In the genomic region with DNA sequence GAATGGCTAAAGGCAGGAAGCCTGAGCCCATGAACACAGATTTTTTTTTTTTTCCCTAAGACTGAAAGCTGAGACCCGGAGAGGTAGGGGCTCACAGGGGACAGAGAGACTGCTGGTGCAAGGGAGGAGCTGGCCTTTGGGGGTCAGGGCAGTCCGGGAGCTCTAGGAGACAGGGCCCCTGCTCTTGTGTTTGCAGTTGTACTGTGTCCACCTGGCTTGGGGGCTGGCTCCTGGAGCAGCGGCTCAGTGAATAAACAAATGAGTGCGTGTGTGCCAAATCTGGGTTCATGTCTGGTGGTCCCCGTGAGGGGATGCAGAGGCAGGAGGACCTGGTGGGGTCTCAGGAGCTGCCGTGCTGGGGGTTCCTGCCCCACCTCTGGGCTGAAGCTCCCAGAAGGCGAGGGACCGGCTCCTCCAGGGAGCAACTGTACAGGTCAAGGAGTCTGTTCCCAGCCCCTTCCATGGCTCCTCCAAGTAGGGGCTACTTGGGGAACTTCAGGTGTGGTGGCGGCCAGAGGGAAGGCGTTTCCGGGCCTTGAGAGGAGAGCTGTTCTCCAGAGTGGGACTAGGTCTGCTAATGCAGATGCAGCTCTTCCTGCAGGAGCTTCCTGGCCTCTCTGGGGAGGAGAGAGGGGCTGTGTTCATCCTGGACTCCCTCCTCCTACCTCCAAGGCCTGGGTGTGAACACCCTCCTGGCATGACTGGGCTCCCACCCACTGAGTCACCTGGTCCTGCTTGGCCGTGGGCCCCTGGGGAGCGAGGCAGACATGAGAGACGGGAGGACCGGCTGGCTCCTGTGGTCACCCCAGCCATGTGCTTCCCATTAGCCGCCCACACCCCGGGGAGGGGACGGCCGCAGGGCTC, we compare ENCODE assay signal across 1 cellular context.
TF ChIP-seq lines count a peak whose summit lies in the region.

No MANE protein-coding gene starts in this region.

TF ChIP-seq in HepG2, 621 proteins besides CTCF, POLR2A, EP300 and RAD21 (continued from another document):
- TF ChIP-seq, protein P1, sequence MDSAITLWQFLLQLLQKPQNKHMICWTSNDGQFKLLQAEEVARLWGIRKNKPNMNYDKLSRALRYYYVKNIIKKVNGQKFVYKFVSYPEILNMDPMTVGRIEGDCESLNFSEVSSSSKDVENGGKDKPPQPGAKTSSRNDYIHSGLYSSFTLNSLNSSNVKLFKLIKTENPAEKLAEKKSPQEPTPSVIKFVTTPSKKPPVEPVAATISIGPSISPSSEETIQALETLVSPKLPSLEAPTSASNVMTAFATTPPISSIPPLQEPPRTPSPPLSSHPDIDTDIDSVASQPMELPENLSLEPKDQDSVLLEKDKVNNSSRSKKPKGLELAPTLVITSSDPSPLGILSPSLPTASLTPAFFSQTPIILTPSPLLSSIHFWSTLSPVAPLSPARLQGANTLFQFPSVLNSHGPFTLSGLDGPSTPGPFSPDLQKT (CRISPR knock-in tag; IDR thresholded peaks at IDR 0.05; ENCODE audit: borderline replicate concordance): no peak
- TF ChIP-seq, protein P2, sequence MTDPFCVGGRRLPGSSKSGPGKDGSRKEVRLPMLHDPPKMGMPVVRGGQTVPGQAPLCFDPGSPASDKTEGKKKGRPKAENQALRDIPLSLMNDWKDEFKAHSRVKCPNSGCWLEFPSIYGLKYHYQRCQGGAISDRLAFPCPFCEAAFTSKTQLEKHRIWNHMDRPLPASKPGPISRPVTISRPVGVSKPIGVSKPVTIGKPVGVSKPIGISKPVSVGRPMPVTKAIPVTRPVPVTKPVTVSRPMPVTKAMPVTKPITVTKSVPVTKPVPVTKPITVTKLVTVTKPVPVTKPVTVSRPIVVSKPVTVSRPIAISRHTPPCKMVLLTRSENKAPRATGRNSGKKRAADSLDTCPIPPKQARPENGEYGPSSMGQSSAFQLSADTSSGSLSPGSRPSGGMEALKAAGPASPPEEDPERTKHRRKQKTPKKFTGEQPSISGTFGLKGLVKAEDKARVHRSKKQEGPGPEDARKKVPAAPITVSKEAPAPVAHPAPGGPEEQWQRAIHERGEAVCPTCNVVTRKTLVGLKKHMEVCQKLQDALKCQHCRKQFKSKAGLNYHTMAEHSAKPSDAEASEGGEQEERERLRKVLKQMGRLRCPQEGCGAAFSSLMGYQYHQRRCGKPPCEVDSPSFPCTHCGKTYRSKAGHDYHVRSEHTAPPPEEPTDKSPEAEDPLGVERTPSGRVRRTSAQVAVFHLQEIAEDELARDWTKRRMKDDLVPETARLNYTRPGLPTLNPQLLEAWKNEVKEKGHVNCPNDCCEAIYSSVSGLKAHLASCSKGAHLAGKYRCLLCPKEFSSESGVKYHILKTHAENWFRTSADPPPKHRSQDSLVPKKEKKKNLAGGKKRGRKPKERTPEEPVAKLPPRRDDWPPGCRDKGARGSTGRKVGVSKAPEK (CRISPR knock-in tag; IDR thresholded peaks at IDR 0.05; ENCODE audit: borderline replicate concordance): no peak; the same call in 1 of the 2 replicates
- no peak for TF ChIP-seq HDAC6 (IDR thresholded peaks at IDR 0.05; ENCODE audit: low read depth, low read length)
- TF ChIP-seq, protein P3, sequence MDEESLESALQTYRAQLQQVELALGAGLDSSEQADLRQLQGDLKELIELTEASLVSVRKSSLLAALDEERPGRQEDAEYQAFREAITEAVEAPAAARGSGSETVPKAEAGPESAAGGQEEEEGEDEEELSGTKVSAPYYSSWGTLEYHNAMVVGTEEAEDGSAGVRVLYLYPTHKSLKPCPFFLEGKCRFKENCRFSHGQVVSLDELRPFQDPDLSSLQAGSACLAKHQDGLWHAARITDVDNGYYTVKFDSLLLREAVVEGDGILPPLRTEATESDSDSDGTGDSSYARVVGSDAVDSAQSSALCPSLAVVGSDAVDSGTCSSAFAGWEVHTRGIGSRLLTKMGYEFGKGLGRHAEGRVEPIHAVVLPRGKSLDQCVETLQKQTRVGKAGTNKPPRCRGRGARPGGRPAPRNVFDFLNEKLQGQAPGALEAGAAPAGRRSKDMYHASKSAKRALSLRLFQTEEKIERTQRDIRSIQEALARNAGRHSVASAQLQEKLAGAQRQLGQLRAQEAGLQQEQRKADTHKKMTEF (CRISPR knock-in tag; IDR thresholded peaks at IDR 0.05): 0 out of 2 replicates have a peak, but pooled peaks have one; percentile 45
- TF ChIP-seq SALL2 (CRISPR knock-in tag; IDR thresholded peaks at IDR 0.05): peak; percentile 37; the same call in 1 of the 2 replicates
- peak; percentile 79 for TF ChIP-seq HNF4A (CRISPR knock-in tag; IDR thresholded peaks at IDR 0.05)
- peak; percentile 66 for TF ChIP-seq KDM4B (CRISPR knock-in tag; IDR thresholded peaks at IDR 0.05)
- TF ChIP-seq FOXK2 (IDR thresholded peaks at IDR 0.05): no peak
- TF ChIP-seq ZNF7 (CRISPR knock-in tag; IDR thresholded peaks at IDR 0.05): no peak
- TF ChIP-seq ZNF615 (CRISPR knock-in tag; IDR thresholded peaks at IDR 0.05; ENCODE audit: borderline replicate concordance): no peak
- TF ChIP-seq ZNF563 (CRISPR knock-in tag; IDR thresholded peaks at IDR 0.05): peak; percentile 70; the same call in 1 of the 2 replicates
- no peak for TF ChIP-seq TOE1 (CRISPR knock-in tag; IDR thresholded peaks at IDR 0.05)
